In the genomic region with DNA sequence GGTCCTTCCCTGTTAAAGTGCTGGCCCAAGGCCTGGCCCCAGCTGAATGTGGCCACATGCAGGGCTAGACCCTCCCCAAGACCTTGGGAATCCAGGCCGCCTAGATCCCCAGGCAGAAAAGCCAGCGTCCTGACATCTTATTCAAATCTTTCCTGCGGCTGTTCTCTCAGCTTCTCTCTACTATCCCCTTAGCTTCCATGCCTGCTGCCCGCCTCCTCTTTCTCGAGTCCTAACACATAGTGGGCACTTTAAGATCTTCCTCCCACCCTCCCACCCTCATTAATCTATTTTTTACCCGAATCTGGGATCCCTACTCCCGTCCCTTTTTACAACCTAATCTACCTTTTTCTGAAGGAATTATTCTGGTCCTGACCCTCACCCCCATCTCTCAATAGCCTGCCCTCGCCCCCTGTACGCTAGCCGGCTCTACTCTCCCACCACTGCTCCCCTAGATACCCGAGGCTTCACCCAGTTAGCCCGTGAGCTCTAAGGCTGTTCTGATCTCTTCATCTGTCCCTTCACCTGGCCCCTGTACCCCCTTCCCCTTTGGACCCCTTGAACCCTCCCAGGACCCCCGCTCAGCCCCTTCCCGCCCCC, we compare ENCODE assay signal across 7 cellular contexts. TPM values are rescaled to one million over a fixed set of nuclear protein-coding genes. Genes with fewer than 3 reads are reported as not detected.
DNase-seq lines count a peak whose midpoint lies in the region; ATAC-seq and TF ChIP-seq lines count a peak whose summit lies in the region.

A gene with protein sequence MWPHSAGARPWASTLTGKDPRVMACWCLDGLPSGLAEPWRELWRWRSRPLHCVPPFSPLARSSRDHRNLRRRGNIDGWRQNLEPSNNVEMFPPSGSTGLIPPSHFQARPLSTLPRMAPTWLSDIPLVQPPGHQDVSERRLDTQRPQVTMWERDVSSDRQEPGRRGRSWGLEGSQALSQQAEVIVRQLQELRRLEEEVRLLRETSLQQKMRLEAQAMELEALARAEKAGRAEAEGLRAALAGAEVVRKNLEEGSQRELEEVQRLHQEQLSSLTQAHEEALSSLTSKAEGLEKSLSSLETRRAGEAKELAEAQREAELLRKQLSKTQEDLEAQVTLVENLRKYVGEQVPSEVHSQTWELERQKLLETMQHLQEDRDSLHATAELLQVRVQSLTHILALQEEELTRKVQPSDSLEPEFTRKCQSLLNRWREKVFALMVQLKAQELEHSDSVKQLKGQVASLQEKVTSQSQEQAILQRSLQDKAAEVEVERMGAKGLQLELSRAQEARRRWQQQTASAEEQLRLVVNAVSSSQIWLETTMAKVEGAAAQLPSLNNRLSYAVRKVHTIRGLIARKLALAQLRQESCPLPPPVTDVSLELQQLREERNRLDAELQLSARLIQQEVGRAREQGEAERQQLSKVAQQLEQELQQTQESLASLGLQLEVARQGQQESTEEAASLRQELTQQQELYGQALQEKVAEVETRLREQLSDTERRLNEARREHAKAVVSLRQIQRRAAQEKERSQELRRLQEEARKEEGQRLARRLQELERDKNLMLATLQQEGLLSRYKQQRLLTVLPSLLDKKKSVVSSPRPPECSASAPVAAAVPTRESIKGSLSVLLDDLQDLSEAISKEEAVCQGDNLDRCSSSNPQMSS (minus strand): TSS at position 260 of the 597 bp plus-strand sequence. CDS start 202 bp downstream, at position 58.

- 0 out of 2 replicates have a peak within 1 kb of the TSS, but pooled peaks have one; percentile 4 for H2AFZ ChIP-seq in GM23338

- no peaks in the 10 kb centered on the region for H3K27me3 ChIP-seq in GM23338 (ENCODE audit: insufficient read depth)

- H3K36me3 ChIP-seq in GM23338 (ENCODE audit: insufficient read depth) = peaks cover 2% of the 10 kb centered on the region; the same call in 1 of the 2 replicates

- H3K27me3 Mint-ChIP-seq in GM23338 (ENCODE audit: insufficient read depth, low read depth, poor library complexity) = peaks cover 17% of the 10 kb centered on the region

- H3K27ac Mint-ChIP-seq in GM23338 = peak within 1 kb of the TSS; percentile 86

- peaks cover 5% of the 10 kb centered on the region; the same call in 1 of the 2 replicates for H4K20me1 ChIP-seq in GM23338 (replicated peaks; ENCODE audit: insufficient read depth)

- H3F3A ChIP-seq in GM23338 (replicated peaks; ENCODE audit: low read depth) = peaks cover 32% of the 10 kb centered on the region

- peak; percentile 31 for DNase-seq in GM23338 (ENCODE audit: low spot score)
- no peak for DNase-seq in SK-MEL-5 (ENCODE audit: low read depth, low spot score)
- no peak for DNase-seq in fibroblast of pulmonary artery (ENCODE audit: low read depth)
- DNase-seq in omental fat pad (ENCODE audit: low spot score) = no peak
- DNase-seq in SIG-M5 (lab: John Stamatoyannopoulos, UW) = no peak

- H3K4me1 ChIP-seq in GM23338 (ENCODE audit: insufficient read depth) = peaks cover 33% of the 10 kb centered on the region

- no peak for TF ChIP-seq CTCF in GM23338 (conservative IDR thresholded peaks at IDR 0.05; ENCODE audit: low read depth in 2 of 2)
- TF ChIP-seq CTCF in fibroblast of pulmonary artery (IDR thresholded peaks at IDR 0.05; ENCODE audit: low read length, missing control alignments) = no peak
- TF ChIP-seq CTCF in omental fat pad (IDR thresholded peaks at IDR 0.05) = no peak

- no peaks in the 10 kb centered on the region for H3K9me2 ChIP-seq in GM23338 (ENCODE audit: insufficient read depth)

- H3K4me2 ChIP-seq in GM23338 = peak within 1 kb of the TSS; percentile 100

- H3K4me3 Mint-ChIP-seq in GM23338 = peak within 1 kb of the TSS; percentile 88

- 0 out of 2 replicates have a peak, but pooled peaks cover 16% of the 10 kb centered on the region for H3K79me2 ChIP-seq in GM23338 (replicated peaks; ENCODE audit: insufficient read depth)

- ATAC-seq in GM23338 (peak; percentile 14), omental fat pad (ENCODE audit: low FRiP score) (peak; percentile 14), GM19452 (IDR thresholded peaks at IDR 0.05; ENCODE audit: unreplicated experiment) (no peak), HG03135 (IDR thresholded peaks at IDR 0.05; ENCODE audit: unreplicated experiment) (no peak)

- in situ Hi-C loops in SK-MEL-5 (cut with HindIII; ENCODE audit: low pct_unique_long_range_greater_than_20kb, low sequenced_read_pairs) = no loop called here

- peak within 1 kb of the TSS; percentile 79; the same call in 1 of the 2 replicates for H3K27ac ChIP-seq in GM23338 (ENCODE audit: low read depth)

- H3K4me3 ChIP-seq in GM23338 = peak within 1 kb of the TSS; percentile 75
- H3K4me3 ChIP-seq in fibroblast of pulmonary artery (replicated peaks; ENCODE audit: low read depth, low read length) = peak within 1 kb of the TSS; percentile 86

- H3K9me3 Mint-ChIP-seq in GM23338 = no peaks in the 10 kb centered on the region

- H3K4me1 Mint-ChIP-seq in GM23338 = peaks cover 34% of the 10 kb centered on the region

- H3K36me3 Mint-ChIP-seq in GM23338 (ENCODE audit: low read depth) = peaks cover 55% of the 10 kb centered on the region

TF ChIP-seq in GM23338, 12 proteins besides CTCF, POLR2A, EP300 and RAD21 (continues in another document):
- TF ChIP-seq, protein P1, sequence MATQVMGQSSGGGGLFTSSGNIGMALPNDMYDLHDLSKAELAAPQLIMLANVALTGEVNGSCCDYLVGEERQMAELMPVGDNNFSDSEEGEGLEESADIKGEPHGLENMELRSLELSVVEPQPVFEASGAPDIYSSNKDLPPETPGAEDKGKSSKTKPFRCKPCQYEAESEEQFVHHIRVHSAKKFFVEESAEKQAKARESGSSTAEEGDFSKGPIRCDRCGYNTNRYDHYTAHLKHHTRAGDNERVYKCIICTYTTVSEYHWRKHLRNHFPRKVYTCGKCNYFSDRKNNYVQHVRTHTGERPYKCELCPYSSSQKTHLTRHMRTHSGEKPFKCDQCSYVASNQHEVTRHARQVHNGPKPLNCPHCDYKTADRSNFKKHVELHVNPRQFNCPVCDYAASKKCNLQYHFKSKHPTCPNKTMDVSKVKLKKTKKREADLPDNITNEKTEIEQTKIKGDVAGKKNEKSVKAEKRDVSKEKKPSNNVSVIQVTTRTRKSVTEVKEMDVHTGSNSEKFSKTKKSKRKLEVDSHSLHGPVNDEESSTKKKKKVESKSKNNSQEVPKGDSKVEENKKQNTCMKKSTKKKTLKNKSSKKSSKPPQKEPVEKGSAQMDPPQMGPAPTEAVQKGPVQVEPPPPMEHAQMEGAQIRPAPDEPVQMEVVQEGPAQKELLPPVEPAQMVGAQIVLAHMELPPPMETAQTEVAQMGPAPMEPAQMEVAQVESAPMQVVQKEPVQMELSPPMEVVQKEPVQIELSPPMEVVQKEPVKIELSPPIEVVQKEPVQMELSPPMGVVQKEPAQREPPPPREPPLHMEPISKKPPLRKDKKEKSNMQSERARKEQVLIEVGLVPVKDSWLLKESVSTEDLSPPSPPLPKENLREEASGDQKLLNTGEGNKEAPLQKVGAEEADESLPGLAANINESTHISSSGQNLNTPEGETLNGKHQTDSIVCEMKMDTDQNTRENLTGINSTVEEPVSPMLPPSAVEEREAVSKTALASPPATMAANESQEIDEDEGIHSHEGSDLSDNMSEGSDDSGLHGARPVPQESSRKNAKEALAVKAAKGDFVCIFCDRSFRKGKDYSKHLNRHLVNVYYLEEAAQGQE (IDR thresholded peaks at IDR 0.05; ENCODE audit: unreplicated experiment) = no peak
- TF ChIP-seq CREB1 (CRISPR knock-in tag; IDR thresholded peaks at IDR 0.05; ENCODE audit: low read depth) (no peak), POLR2AphosphoS5 (IDR thresholded peaks at IDR 0.05; ENCODE audit: low read depth) (no peak), JUNB (IDR thresholded peaks at IDR 0.05; ENCODE audit: unreplicated experiment) (no peak), ETS1 (IDR thresholded peaks at IDR 0.05) (no peak), EZH2phosphoT487 (IDR thresholded peaks at IDR 0.05; ENCODE audit: unreplicated experiment) (no peak), NANOG (IDR thresholded peaks at IDR 0.05; ENCODE audit: borderline replicate concordance) (no peak), STAT1 (IDR thresholded peaks at IDR 0.05; ENCODE audit: unreplicated experiment) (no peak)

RNA-seq across cellular contexts. Expression of the gene that starts here (rescaled TPM):
- total RNA-seq in GM23338 (2014; rRNA removed; shearing (Covaris generic)) = 37.0 and 46.7 TPM in 2 replicates
- polyA plus RNA-seq in GM23338 (2016; fragmentation: Nextera tagmentation; extraction: Ambion mirVana) = 19.8 and 21.3 TPM in 2 replicates
- 12.0 and 13.4 TPM in 2 replicates for total RNA-seq in SK-MEL-5 (2014; rRNA removed; shearing (Covaris generic))
- polyA plus RNA-seq in SK-MEL-5 (2015; cell fraction: cytosol; rRNA removed) = 12.2 and 12.6 TPM in 2 replicates
- polyA plus RNA-seq in SK-MEL-5 (2015; cell fraction: nucleus; rRNA removed) = 43.2 and 56.1 TPM in 2 replicates
- total RNA-seq in omental fat pad = 10 to 100 TPM in 1 of 4 donors, 1 to 10 TPM in 3; 4.6 to 21.1 (median 5.0) TPM

Comparison
In these comparisons a context has a peak if more than half of its experiments do, and no peak if none do; other contexts are left out.
1. ATAC-seq: peak in GM23338 (single experiment) and omental fat pad (single experiment); none in GM19452 (single experiment) and HG03135 (single experiment).